In genomic region chr15:59996498-59997041, GRCh38 we compare ENCODE assay signal across 11 cellular contexts. TPM values are rescaled to one million over a fixed set of nuclear protein-coding genes. Genes with fewer than 3 reads are reported as not detected.
DNase-seq lines count a peak whose midpoint lies in the region; ATAC-seq, FAIRE-seq and TF ChIP-seq lines count a peak whose summit lies in the region.
"Had no signal": no experiment of that assay in that cellular context is flagged by ENCODE, and none has a peak within 500 bp of the region (broad histone marks: within the 10 kb centered on the region; RNA-seq: fewer than 3 reads in every experiment).

No MANE protein-coding gene starts in this region.

- H3K27me3 ChIP-seq in PC-3 (ENCODE audit: low read length) = peaks cover 91% of the 10 kb centered on the region
- H3K27me3 ChIP-seq in hepatocyte = peaks cover 100% of the 10 kb centered on the region
- peaks cover 26 to 57% of the 10 kb centered on the region in 2 donors for H3K27me3 ChIP-seq in small intestine (ENCODE audit: control insufficient read depth in 2 of 2, insufficient read depth in 2 of 2, low read length in 2 of 2)
- peaks cover 99% of the 10 kb centered on the region for H3K27me3 ChIP-seq in transverse colon

- H3K9me3 ChIP-seq in PC-3 (ENCODE audit: low read length) = no peaks in the 10 kb centered on the region
- no peaks in the 10 kb centered on the region for H3K9me3 ChIP-seq in hepatocyte (ENCODE audit: low read depth)
- H3K9me3 ChIP-seq in small intestine (ENCODE audit: control insufficient read depth, low read depth) = no peaks in the 10 kb centered on the region
- H3K9me3 ChIP-seq in transverse colon = no peaks in the 10 kb centered on the region

- TF ChIP-seq POLR2A in transverse colon (IDR thresholded peaks at IDR 0.05) = no peak

- intact Hi-C loops in PC-3 (cut with micrococcal nuclease) = loop anchor here (5.0 kb wide), 1 partner anchor 181 kb away; no protein-coding TSS in a partner anchor
- intact Hi-C loops in transverse colon (cut with DNase I; ENCODE audit: low total_unique reads) = no loop called here

- H3K9ac ChIP-seq in PC-3 (ENCODE audit: low read length) = no peak overlapping the region

- peaks cover 48% of the 10 kb centered on the region for H3K4me1 Mint-ChIP-seq in T-helper 1 cell treated with Interleukin-12 subunit alpha and Interleukin-12 subunit beta and Interleukin-4 antibody, amounts not matched to agents 30 μg/mL and 1 μg/mL, for 36 hours (ENCODE audit: low read depth)

- H3K9me3 Mint-ChIP-seq in T-helper 1 cell treated with Interleukin-12 subunit alpha and Interleukin-12 subunit beta and Interleukin-4 antibody, amounts not matched to agents 30 μg/mL and 1 μg/mL, for 36 hours = peaks cover 8% of the 10 kb centered on the region

- no peak for FAIRE-seq in small intestine (lab: Jason Lieb, UNC)

- H3K9me2 ChIP-seq in PC-3 (replicated peaks; ENCODE audit: low read length) (no peaks in the 10 kb centered on the region), hepatocyte (replicated peaks; ENCODE audit: insufficient read depth) (no peaks in the 10 kb centered on the region)

- POLR2A ChIA-PET in PC-3 (lab: Charles Lee; ENCODE audit: unreplicated experiment) = no interaction called here

- H2AFZ ChIP-seq in PC-3 (ENCODE audit: low read length) (peak overlapping the region; percentile 67), hepatocyte (peak overlapping the region; percentile 24)

- in situ Hi-C loops in transverse colon (cut with MboI; ENCODE audit: low pct_ligation_motif_present in 1 of 4, low pct_unique_long_range_greater_than_20kb in 1 of 4, low sequenced_read_pairs in 3 of 4) = no loop called here

- peaks cover 13% of the 10 kb centered on the region for H3K36me3 Mint-ChIP-seq in T-helper 1 cell treated with Interleukin-12 subunit alpha and Interleukin-12 subunit beta and Interleukin-4 antibody, amounts not matched to agents 30 μg/mL and 1 μg/mL, for 36 hours (ENCODE audit: low read depth)

- H3K79me2 ChIP-seq in PC-3 (ENCODE audit: low read length) (no peaks in the 10 kb centered on the region), hepatocyte (no peaks in the 10 kb centered on the region)

- H3K4me3 ChIP-seq in PC-3 (ENCODE audit: low read length) = peak overlapping the region; percentile 59
- H3K4me3 ChIP-seq in hepatocyte = no peak overlapping the region
- H3K4me3 ChIP-seq in small intestine (ENCODE audit: low read depth in 1 of 2, low read length in 2 of 2) = peak overlapping the region in 1 of 2 donors; percentile 18
- no peak overlapping the region for H3K4me3 ChIP-seq in transverse colon

- H4K20me1 ChIP-seq in PC-3 (ENCODE audit: low read length) (no peaks in the 10 kb centered on the region), hepatocyte (ENCODE audit: insufficient read depth, poor library complexity, severe bottlenecking) (no peaks in the 10 kb centered on the region)

- H3K4me1 ChIP-seq in PC-3 (ENCODE audit: insufficient read depth, low read length) = peaks cover 5% of the 10 kb centered on the region; the same call in 1 of the 2 replicates
- H3K4me1 ChIP-seq in hepatocyte (ENCODE audit: insufficient read depth) = no peaks in the 10 kb centered on the region
- no peaks in the 10 kb centered on the region for H3K4me1 ChIP-seq in small intestine (ENCODE audit: control insufficient read depth in 2 of 2, insufficient read depth in 1 of 2, low read depth in 1 of 2, low read length in 1 of 2)
- peaks cover 3 to 9% (median 7%) of the 10 kb centered on the region in 4 donors for H3K4me1 ChIP-seq in transverse colon

- CTCF ChIA-PET in PC-3 (lab: Charles Lee) = no interaction called here

- WGBS in hepatocyte (ENCODE audit: low lambda C conversion rate, missing lambda C conversion rate) = 4% methylated on average over 21 of the region's 25 CpGs
- 2 to 5% (median 4%) methylated on average over 25 of the region's 25 CpGs for WGBS in small intestine, 3 donors
- 3 to 5% methylated on average over 10 to 25 of the region's 25 CpGs for WGBS in transverse colon (ENCODE audit: low coverage in 1 of 2), 2 donors

- peaks cover 97% of the 10 kb centered on the region for H3K27me3 Mint-ChIP-seq in T-helper 1 cell treated with Interleukin-12 subunit alpha and Interleukin-12 subunit beta and Interleukin-4 antibody, amounts not matched to agents 30 μg/mL and 1 μg/mL, for 36 hours (ENCODE audit: low read depth)

- H3K27ac Mint-ChIP-seq in T-helper 1 cell treated with Interleukin-12 subunit alpha and Interleukin-12 subunit beta and Interleukin-4 antibody, amounts not matched to agents 30 μg/mL and 1 μg/mL, for 36 hours = peak overlapping the region; percentile 73

- H3F3A ChIP-seq in PC-3 (ENCODE audit: low read length, unreplicated experiment) = no peaks in the 10 kb centered on the region

- TF ChIP-seq EP300 in transverse colon (IDR thresholded peaks at IDR 0.05; ENCODE audit: low read depth) = no peak

- H3K4me2 ChIP-seq in PC-3 (ENCODE audit: low read length) = peak overlapping the region; percentile 82
- H3K4me2 ChIP-seq in hepatocyte = peak overlapping the region; percentile 68

- peak overlapping the region; percentile 86 for H3K4me3 Mint-ChIP-seq in T-helper 1 cell treated with Interleukin-12 subunit alpha and Interleukin-12 subunit beta and Interleukin-4 antibody, amounts not matched to agents 30 μg/mL and 1 μg/mL, for 36 hours

- H3K27ac ChIP-seq in PC-3 (ENCODE audit: low read length) (no peak overlapping the region), hepatocyte (no peak overlapping the region), small intestine (ENCODE audit: low read depth in 1 of 2, low read length in 1 of 2) (no peak overlapping the region), transverse colon (no peak overlapping the region)

- DNase-seq in T-helper 1 cell (no peak), PC-3 (no peak), hepatocyte (ENCODE audit: low spot score) (peak; percentile 41), small intestine (peak; percentile 19), transverse colon (no peak), NOMO-1 treated with DMSO at 0.1 percent for 48 hours (lab: John Stamatoyannopoulos, UW; ENCODE audit: unreplicated experiment) (no peak), SIG-M5 (lab: John Stamatoyannopoulos, UW) (no peak)
- DNase-seq: head of caudate nucleus had no signal

- TF ChIP-seq CTCF in PC-3 (conservative IDR thresholded peaks at IDR 0.05; ENCODE audit: low read depth, low read length) (no peak), hepatocyte (IDR thresholded peaks at IDR 0.05; ENCODE audit: poor library complexity) (no peak), transverse colon (IDR thresholded peaks at IDR 0.05) (no peak)

- no peak for ATAC-seq in PC-3

- BruUV-seq in PC-3 (replicated peaks; lab: Mats Ljungman, UMichigan) = no TSS peak

- H3K36me3 ChIP-seq in PC-3 (ENCODE audit: low read depth, low read length) (no peaks in the 10 kb centered on the region), hepatocyte (replicated peaks; ENCODE audit: insufficient read depth, low read depth) (no peaks in the 10 kb centered on the region), small intestine (ENCODE audit: control insufficient read depth in 2 of 2, insufficient read depth in 2 of 2, low read length in 2 of 2) (no peaks in the 10 kb centered on the region), transverse colon (no peaks in the 10 kb centered on the region)

RNA-seq across cellular contexts. Expression of gene FOXB1, which starts 7.5 kb away (rescaled TPM):
- total RNA-seq in PC-3 (2014; rRNA removed) (not detected in 2 replicates), hepatocyte (not detected in 2 replicates), transverse colon (not detected)
- polyA plus RNA-seq in hepatocyte (0.32 TPM in 1 of 2 replicates, not detected in the other), small intestine (not detected)
- total RNA-seq: chondrocyte, posterior vena cava had no signal

Comparison
In these comparisons a context has a peak if more than half of its experiments do, and no peak if none do; other contexts are left out.
1. DNase-seq: peak in hepatocyte (single experiment) and small intestine (single experiment); none in T-helper 1 cell (0 of 5), PC-3 (single experiment), transverse colon (single experiment), NOMO-1 treated with DMSO at 0.1 percent for 48 hours (single experiment) and SIG-M5 (single experiment).